ENCODE assay signal across 25 cellular contexts in genomic region chr15:90763700-90764099, GRCh38. TPM values are rescaled to one million over a fixed set of nuclear protein-coding genes. Genes with fewer than 3 reads are reported as not detected.
A peak's percentile ranks its signal among the peaks of the same experiment; 100 is the strongest.
DNase-seq lines count a peak whose midpoint lies in the region; ATAC-seq, FAIRE-seq and TF ChIP-seq lines count a peak whose summit lies in the region.
"Had no signal": no experiment of that assay in that cellular context is flagged by ENCODE, and none has a peak within 500 bp of the region (broad histone marks: within the 10 kb centered on the region; RNA-seq: fewer than 3 reads in every experiment).

No MANE protein-coding gene starts in this region.

- H3K27me3 ChIP-seq in heart left ventricle (no peaks in the 10 kb centered on the region), H1 (replicated peaks in 1 of 4; ENCODE audit: control insufficient read depth in 3 of 4, extremely low read depth in 1 of 4, insufficient read depth in 3 of 4, low read length in 3 of 4) (no peaks in the 10 kb centered on the region), neutrophil (no peaks in the 10 kb centered on the region)
- H3K27me3 ChIP-seq: BLaER1 treated with 17β-estradiol and CSF1 and Interleukin-3, amounts not matched to agents 10 nM and 100 nM had no signal

- no peak overlapping the region for H4K91ac ChIP-seq in H1 (replicated peaks; ENCODE audit: insufficient read length, low read length)

- H3K9ac ChIP-seq in H1 (replicated peaks in 1 of 4; ENCODE audit: extremely low read depth in 1 of 4, low read depth in 3 of 4, low read length in 3 of 4), result no peak overlapping the region
- H3K9ac ChIP-seq: BLaER1 treated with 17β-estradiol and CSF1 and Interleukin-3, amounts not matched to agents 10 nM and 100 nM; KMS-11; SK-N-SH had no signal

- H2BK15ac ChIP-seq in H1 (ENCODE audit: low read length), result no peak overlapping the region

- no peak for TF ChIP-seq RAD21 in H1 (IDR thresholded peaks at IDR 0.05 in 1 of 2, conservative IDR thresholded peaks at IDR 0.05 in 1 of 2; ENCODE audit: low read depth in 2 of 2, low read length in 2 of 2)

- TF ChIP-seq POLR2A in heart left ventricle (IDR thresholded peaks at IDR 0.05), result no peak
- no peak for TF ChIP-seq POLR2A in H1 (IDR thresholded peaks at IDR 0.05; ENCODE audit: control extremely low read depth in 1 of 2, low read depth in 2 of 2, low read length in 2 of 2)

- FAIRE-seq in H1 (lab: Jason Lieb, UNC), result no peak
- FAIRE-seq: A549, G401.6 had no signal

- no peaks in the 10 kb centered on the region for H3K79me2 ChIP-seq in H1 (ENCODE audit: control insufficient read depth in 1 of 2, insufficient read depth in 2 of 2, low read length in 2 of 2)

- peak overlapping the region in 9 of 12 donors; percentile 5 to 92 (median 78) for H3K27ac ChIP-seq in heart left ventricle
- H3K27ac ChIP-seq in H1 (ENCODE audit: low read depth, low read length), result no peak overlapping the region
- peak overlapping the region; percentile 5 for H3K27ac ChIP-seq in neutrophil
- H3K27ac ChIP-seq: A549; BLaER1 treated with 17β-estradiol and CSF1 and Interleukin-3, amounts not matched to agents 10 nM and 100 nM; KMS-11; RWPE1 had no signal

- no peak overlapping the region for H2BK120ac ChIP-seq in H1 (replicated peaks; ENCODE audit: low read depth, low read length)

- H3K4ac ChIP-seq in H1 (replicated peaks; ENCODE audit: insufficient read length, low read depth, low read length), result peak overlapping the region; percentile 57

- H2BK20ac ChIP-seq in H1 (ENCODE audit: low read length), result no peak overlapping the region

- no peaks in the 10 kb centered on the region for H3K36me3 ChIP-seq in heart left ventricle
- H3K36me3 ChIP-seq in H1 (ENCODE audit: control insufficient read depth in 2 of 4, insufficient read depth in 4 of 4, low read length in 3 of 4), result peaks cover 7 to 61% (median 21%) of the 10 kb centered on the region in 4 experiments; a peak in 7 of 8 replicates
- H3K36me3 ChIP-seq in neutrophil, result no peaks in the 10 kb centered on the region

- TF ChIP-seq CTCF in heart left ventricle (IDR thresholded peaks at IDR 0.05) (no peak), H1 (IDR thresholded peaks at IDR 0.05; ENCODE audit: control extremely low read depth in 1 of 3, insufficient read depth in 1 of 3, low read depth in 1 of 3, low read length in 3 of 3) (no peak), neutrophil (IDR thresholded peaks at IDR 0.05) (no peak)

- H3K56ac ChIP-seq in H1 (replicated peaks; ENCODE audit: insufficient read length, low read depth, low read length), result no peak overlapping the region

- 69 to 91% (median 76%) methylated on average over 2 of the region's 2 CpGs for WGBS in heart left ventricle, 4 donors
- WGBS in H1 (ENCODE audit: extremely low coverage in 1 of 2, insufficient coverage in 1 of 2, insufficient read length in 1 of 2, insufficient replicate concordance in 2 of 2, low coverage in 1 of 2, low lambda C conversion rate in 2 of 2, missing lambda C conversion rate in 1 of 2), 2 experiments, result 95% methylated on average over 2 of the region's 2 CpGs; no CpG with 5 or more reads in 1 of the 2 experiments

- no peak overlapping the region for H2BK12ac ChIP-seq in H1 (ENCODE audit: low read depth, low read length)

- H3K4me1 ChIP-seq in heart left ventricle (peaks cover 0 to 31% (median 10%) of the 10 kb centered on the region in 12 donors), H1 (replicated peaks in 1 of 4; ENCODE audit: control insufficient read depth in 3 of 4, insufficient read depth in 4 of 4, low read length in 3 of 4) (peaks cover 0 to 4% (median 4%) of the 10 kb centered on the region in 4 experiments; a peak in 3 of 7 replicates), neutrophil (ENCODE audit: control insufficient read depth in 1 of 2, insufficient read depth in 1 of 2, low read depth in 1 of 2, low read length in 1 of 2) (peaks cover 16 to 19% of the 10 kb centered on the region in 2 experiments)
- H3K4me1 ChIP-seq: A549, HAP-1 had no signal

- H4K20me1 ChIP-seq in H1 (replicated peaks in 1 of 2; ENCODE audit: control insufficient read depth in 1 of 2, insufficient read depth in 2 of 2, low read length in 2 of 2), result no peaks in the 10 kb centered on the region
- H4K20me1 ChIP-seq: BLaER1 treated with 17β-estradiol and CSF1 and Interleukin-3, amounts not matched to agents 10 nM and 100 nM had no signal

- H3K9me3 ChIP-seq in heart left ventricle, result no peaks in the 10 kb centered on the region
- H3K9me3 ChIP-seq in H1 (ENCODE audit: insufficient read depth in 2 of 2, low read depth in 1 of 2, low read length in 1 of 2), result no peaks in the 10 kb centered on the region
- no peaks in the 10 kb centered on the region for H3K9me3 ChIP-seq in neutrophil
- H3K9me3 ChIP-seq: A549; BLaER1 treated with 17β-estradiol and CSF1 and Interleukin-3, amounts not matched to agents 10 nM and 100 nM; HAP-1; SK-N-SH had no signal

- no peak overlapping the region for H2AFZ ChIP-seq in H1 (ENCODE audit: low read length)
- H2AFZ ChIP-seq: GM23338 had no signal

- no peaks in the 10 kb centered on the region for H3K79me1 ChIP-seq in H1 (ENCODE audit: low read depth, low read length)

- H3K14ac ChIP-seq in H1 (ENCODE audit: insufficient read length), result no peak overlapping the region

- no peaks in the 10 kb centered on the region for H3K23me2 ChIP-seq in H1 (ENCODE audit: low read depth, low read length)

- H3K18ac ChIP-seq in H1 (ENCODE audit: extremely low read depth, low read length), result no peak overlapping the region

- TF ChIP-seq EP300 in H1 (IDR thresholded peaks at IDR 0.05; ENCODE audit: borderline replicate concordance in 1 of 2, low read depth in 2 of 2, low read length in 2 of 2), result no peak

- intact Hi-C loops in heart left ventricle (cut with DNase I) (loop anchor here in 2 of 10 donors (5.0 to 10.0 kb wide), 2 partner anchors 46 to 101 kb away; partner anchors contain the start of genes BLM (in 1 of the 2) and FURIN (in 1 of the 2)), cardiac septum (cut with DNase I) (no loop called here)

- H3K23ac ChIP-seq in H1 (ENCODE audit: insufficient read length), result no peak overlapping the region

- CTCF ChIA-PET in H1 (lab: Charles Lee; ENCODE audit: partially characterized antibody), result interaction anchor here (0.6 to 3.2 kb wide), 4 partner anchors 9 to 167 kb away, joined by 4 to 20 read pairs (median 6); no protein-coding TSS in a partner anchor

- no peak overlapping the region for H2AK5ac ChIP-seq in H1 (ENCODE audit: low read depth, low read length)

- H2BK5ac ChIP-seq in H1 (ENCODE audit: low read depth, low read length), result no peak overlapping the region

- H4K8ac ChIP-seq in H1 (ENCODE audit: extremely low read depth, insufficient read depth, low read length), result no peak overlapping the region

- H3K4me2 ChIP-seq in H1 (ENCODE audit: insufficient read depth in 1 of 2, low read depth in 2 of 2, low read length in 2 of 2), result no peak overlapping the region
- H3K4me2 ChIP-seq: A549; BLaER1 treated with 17β-estradiol and CSF1 and Interleukin-3, amounts not matched to agents 10 nM and 100 nM; GM23338; KMS-11; SK-N-SH had no signal

- DNase-seq in heart left ventricle (no peak), cardiac septum (ENCODE audit: low spot score) (no peak), NCI-H1694 treated with DMSO at 0.1 percent for 48 hours (lab: John Stamatoyannopoulos, UW) (peak; percentile 11), H1 (ENCODE audit: low read depth in 1 of 2, low spot score in 2 of 2) (no peak), NCI-H1105 (lab: John Stamatoyannopoulos, UW) (no peak), dedifferentiated amniotic fluid mesenchymal stem cell (ENCODE audit: extremely low spot score) (no peak)
- DNase-seq: AML-193; CD4-positive, alpha-beta T cell; COR-L47; IMR-90; MM.1S; NCI-H1436; NCI-H2029; NCI-H69; SIG-M5; SK-N-SH; SW 1271 had no signal

- ATAC-seq in heart left ventricle, result no peak
- ATAC-seq: A549, GM23338 had no signal

- no peak overlapping the region for H4K5ac ChIP-seq in H1 (ENCODE audit: insufficient read length, low read depth, low read length)

- H3K4me3 ChIP-seq in heart left ventricle (peak overlapping the region in 1 of 12 donors; percentile 21), H1 (ENCODE audit: extremely low read depth in 1 of 4, insufficient read depth in 2 of 4, low read depth in 3 of 4, low read length in 4 of 4) (no peak overlapping the region), neutrophil (ENCODE audit: low read depth in 1 of 2, low read length in 1 of 2) (no peak overlapping the region)
- H3K4me3 ChIP-seq: A549; BLaER1 treated with 17β-estradiol and CSF1 and Interleukin-3, amounts not matched to agents 10 nM and 100 nM; GM23338; HAP-1 had no signal

- POLR2A ChIA-PET in H1 (lab: Charles Lee; ENCODE audit: partially characterized antibody), result interaction anchor here (0.7 kb wide), 1 partner anchor 264 kb away, joined by 3 read pairs; no protein-coding TSS in a partner anchor

TF ChIP-seq in H1, 55 proteins besides CTCF, POLR2A, EP300 and RAD21 (continues in another document):
- TF ChIP-seq JUND (IDR thresholded peaks at IDR 0.05; ENCODE audit: low read length) (no peak), RFX5 (IDR thresholded peaks at IDR 0.05; ENCODE audit: borderline replicate concordance, low read depth, low read length) (no peak), RXRA (IDR thresholded peaks at IDR 0.05; ENCODE audit: insufficient read depth, low read depth, low read length) (no peak), CHD1 (IDR thresholded peaks at IDR 0.05; ENCODE audit: low read depth, low read length) (no peak), CEBPB (IDR thresholded peaks at IDR 0.05; ENCODE audit: low read depth, low read length) (no peak), SRF (IDR thresholded peaks at IDR 0.05; ENCODE audit: low read depth, low read length) (no peak), BACH1 (IDR thresholded peaks at IDR 0.05; ENCODE audit: low read length) (no peak), SIRT6 (IDR thresholded peaks at IDR 0.05; ENCODE audit: low read length) (no peak), CBX5 (IDR thresholded peaks at IDR 0.05; ENCODE audit: low read depth, low read length) (no peak), CREB1 (IDR thresholded peaks at IDR 0.05) (no peak)

RNA-seq across cellular contexts. Expression of gene BLM, which starts 46.6 kb away (rescaled TPM):
- total RNA-seq in heart left ventricle (10 to 100 TPM in 6 of 9 donors, 1 to 10 TPM in 3; 4.3 to 39.6 (median 12.2) TPM), cardiac septum (0.75 TPM)
- polyA plus RNA-seq in heart left ventricle (10 to 100 TPM in 1 of 2 donors, 1 to 10 TPM in 1; 9.3 to 14.4 TPM), H1 (2011; rRNA removed) (10.4 and 15.2 TPM in 2 replicates)
- 45.6 and 46.7 TPM in 2 replicates for total RNA-seq in H1 (2021; fragmentation: NEBNext Ultra II Directional; extraction: Animal tissue kit (Norgen Biotek cat#: 25700))
- polyA plus RNA-seq in H1 (2011; cell fraction: cytosol; rRNA removed), result 14.1 TPM
- polyA plus RNA-seq in H1 (2011; cell fraction: nucleus; rRNA removed), result 19.8 TPM
- polyA plus RNA-seq in H1 (2012, experiment 1 of 2), result 27.3 to 33.8 TPM (median 33.5 TPM) in 4 replicates
- 2.9 TPM for polyA plus RNA-seq in H1 (2012, experiment 2 of 2)
- polyA plus RNA-seq in H1 (2013, experiment 1 of 2), result 36.0 TPM
- 36.9 TPM for polyA plus RNA-seq in H1 (2013, experiment 2 of 2)
- 71.7 and 86.9 TPM in 2 replicates for polyA minus RNA-seq in H1 (2011; rRNA and poly(A)+ RNA removed)
- 12.9 TPM for polyA minus RNA-seq in H1 (2011; cell fraction: cytosol; rRNA and poly(A)+ RNA removed)
- 52.7 TPM for polyA minus RNA-seq in H1 (2011; cell fraction: nucleus; rRNA and poly(A)+ RNA removed)
